ENCODE assay signal across 8 cellular contexts in genomic region chr14:69612014-69612758, GRCh38. TPM values are rescaled to one million over a fixed set of nuclear protein-coding genes. Genes with fewer than 3 reads are reported as not detected.
A peak's percentile ranks its signal among the peaks of the same experiment; 100 is the strongest.
DNase-seq lines count a peak whose midpoint lies in the region; ATAC-seq and TF ChIP-seq lines count a peak whose summit lies in the region.

No MANE protein-coding gene starts in this region.

- H3K36me3 ChIP-seq in neutrophil: no peaks in the 10 kb centered on the region

- ATAC-seq in GM18517 (IDR thresholded peaks at IDR 0.05; ENCODE audit: unreplicated experiment) (peak; percentile 1), HG02970 (IDR thresholded peaks at IDR 0.05; ENCODE audit: low FRiP score, unreplicated experiment) (peak; percentile 21)

- peak overlapping the region; percentile 98 for H3K27ac ChIP-seq in neutrophil

- no peak for TF ChIP-seq CTCF in neutrophil (IDR thresholded peaks at IDR 0.05)

- peaks cover 52 to 60% of the 10 kb centered on the region in 2 experiments for H3K4me1 ChIP-seq in neutrophil (ENCODE audit: control insufficient read depth in 1 of 2, insufficient read depth in 1 of 2, low read depth in 1 of 2, low read length in 1 of 2)

- no peaks in the 10 kb centered on the region for H3K27me3 ChIP-seq in neutrophil

- DNase-seq in NOMO-1 treated with DMSO at 0.1 percent for 48 hours (lab: John Stamatoyannopoulos, UW; ENCODE audit: unreplicated experiment): peak; percentile 31
- peak; percentile 32 for DNase-seq in activated gamma-delta T cell treated with Interleukin-2 at 50 U/mL for 16 hours
- peak; percentile 38 for DNase-seq in glomerular visceral epithelial cell (ENCODE audit: extremely low spot score)
- DNase-seq in mesenteric fat pad (ENCODE audit: low spot score): no peak
- DNase-seq in NCI-H2196 treated with DMSO at 0.1 percent for 48 hours (lab: John Stamatoyannopoulos, UW; ENCODE audit: unreplicated experiment): no peak

- peak overlapping the region; percentile 84 to 96 for H3K4me3 ChIP-seq in neutrophil (ENCODE audit: low read depth in 1 of 2, low read length in 1 of 2)

- no peaks in the 10 kb centered on the region for H3K9me3 ChIP-seq in neutrophil

RNA-seq across cellular contexts. Expression of gene SUSD6, which starts 0.8 kb away (rescaled TPM):
- 48.0 TPM for total RNA-seq in mesenteric fat pad

RNA-seq across cellular contexts. Expression of gene CCDC177, which starts 37.5 kb away (rescaled TPM):
- total RNA-seq in mesenteric fat pad: not detected

Comparison
In these comparisons a context has a peak if more than half of its experiments do, and no peak if none do; other contexts are left out.
1. DNase-seq: peak in NOMO-1 treated with DMSO at 0.1 percent for 48 hours (single experiment), activated gamma-delta T cell treated with Interleukin-2 at 50 U/mL for 16 hours (single experiment) and glomerular visceral epithelial cell (single experiment); none in mesenteric fat pad (single experiment) and NCI-H2196 treated with DMSO at 0.1 percent for 48 hours (single experiment).